In genomic region chr9:93061260-93061751, GRCh38 we compare ENCODE assay signal across 13 cellular contexts. TPM values are rescaled to one million over a fixed set of nuclear protein-coding genes. Genes with fewer than 3 reads are reported as not detected.
A peak's percentile ranks its signal among the peaks of the same experiment; 100 is the strongest.
DNase-seq lines count a peak whose midpoint lies in the region; ATAC-seq and TF ChIP-seq lines count a peak whose summit lies in the region.
"Had no signal": no experiment of that assay in that cellular context is flagged by ENCODE, and none has a peak within 500 bp of the region (broad histone marks: within the 10 kb centered on the region; RNA-seq: fewer than 3 reads in every experiment).

No MANE protein-coding gene starts in this region.

- H3K9me2 ChIP-seq in MM.1S (replicated peaks; ENCODE audit: insufficient read depth, low read length), result no peaks in the 10 kb centered on the region

- no peaks in the 10 kb centered on the region for H3K27me3 Mint-ChIP-seq in activated CD4-positive, alpha-beta T cell treated with anti-CD3 and anti-CD28 coated beads, Interleukin-2, amount 10 ng/mL, durations not matched to agents 7 days and 5 days
- no peaks in the 10 kb centered on the region for H3K27me3 Mint-ChIP-seq in central memory CD8-positive, alpha-beta T cell

- H3K9ac ChIP-seq in MM.1S (ENCODE audit: low read length), result peak overlapping the region; percentile 43

- peak overlapping the region; percentile 91 for H3K4me3 Mint-ChIP-seq in activated CD4-positive, alpha-beta T cell treated with anti-CD3 and anti-CD28 coated beads, Interleukin-2, amount 10 ng/mL, durations not matched to agents 7 days and 5 days
- H3K4me3 Mint-ChIP-seq in central memory CD8-positive, alpha-beta T cell, result peak overlapping the region; percentile 85

- H3K36me3 Mint-ChIP-seq in activated CD4-positive, alpha-beta T cell treated with anti-CD3 and anti-CD28 coated beads, Interleukin-2, amount 10 ng/mL, durations not matched to agents 7 days and 5 days (ENCODE audit: low read depth), result peaks cover 48% of the 10 kb centered on the region
- peaks cover 17% of the 10 kb centered on the region for H3K36me3 Mint-ChIP-seq in central memory CD8-positive, alpha-beta T cell (ENCODE audit: insufficient read depth)

- CTCF ChIA-PET in activated CD4-positive, alpha-beta T cell treated with anti-CD3 and anti-CD28 coated beads, Interleukin-2, amount 10 ng/mL, durations not matched to agents 7 days and 5 days (lab: Charles Lee), result interaction anchor here (1.1 to 1.7 kb wide), 2 partner anchors 14 to 70 kb away, joined by 3 to 6 read pairs; no protein-coding TSS in a partner anchor

- H4K20me1 ChIP-seq in MM.1S (ENCODE audit: insufficient read depth, low read length), result no peaks in the 10 kb centered on the region

- ATAC-seq in central memory CD8-positive, alpha-beta T cell (replicated peaks; ENCODE audit: extremely low read depth, poor library complexity, severe bottlenecking), result no peak

- peaks cover 50% of the 10 kb centered on the region for H3K4me1 ChIP-seq in MM.1S (ENCODE audit: low read length)
- peaks cover 55 to 97% (median 83%) of the 10 kb centered on the region in 6 donors for H3K4me1 ChIP-seq in spleen
- H3K4me1 ChIP-seq: prostate gland had no signal

- H3K4me3 ChIP-seq in MM.1S (ENCODE audit: low read length) (0 out of 2 replicates have a peak overlapping the region, but pooled peaks have one; percentile 8), spleen (peak overlapping the region in 2 of 8 donors; percentile 70 to 88)
- H3K4me3 ChIP-seq: prostate gland, suprapubic skin had no signal

- WGBS in spleen, 5 donors, result 72 to 88% (median 85%) methylated on average over 4 of the region's 4 CpGs

- peaks cover 44% of the 10 kb centered on the region for H3K79me2 ChIP-seq in MM.1S (ENCODE audit: low read length)

- H3K27ac Mint-ChIP-seq in activated CD4-positive, alpha-beta T cell treated with anti-CD3 and anti-CD28 coated beads, Interleukin-2, amount 10 ng/mL, durations not matched to agents 7 days and 5 days, result peak overlapping the region; percentile 98
- H3K27ac Mint-ChIP-seq in central memory CD8-positive, alpha-beta T cell (ENCODE audit: low read depth), result peak overlapping the region; percentile 81

- H3K27me3 ChIP-seq in MM.1S (replicated peaks; ENCODE audit: insufficient read depth, low read length), result no peaks in the 10 kb centered on the region
- H3K27me3 ChIP-seq in spleen (replicated peaks in 1 of 7), result no peaks in the 10 kb centered on the region
- H3K27me3 ChIP-seq: suprapubic skin had no signal

- H3K9me3 Mint-ChIP-seq in activated CD4-positive, alpha-beta T cell treated with anti-CD3 and anti-CD28 coated beads, Interleukin-2, amount 10 ng/mL, durations not matched to agents 7 days and 5 days, result no peaks in the 10 kb centered on the region
- no peaks in the 10 kb centered on the region for H3K9me3 Mint-ChIP-seq in central memory CD8-positive, alpha-beta T cell

- TF ChIP-seq CTCF in MM.1S (IDR thresholded peaks at IDR 0.05; ENCODE audit: low read length) (no peak), spleen (IDR thresholded peaks at IDR 0.05 in 8 of 11, conservative IDR thresholded peaks at IDR 0.05 in 3 of 11) (no peak)

- H3F3A ChIP-seq in MM.1S (ENCODE audit: insufficient read depth, low read length), result peaks cover 38% of the 10 kb centered on the region

- peaks cover 84% of the 10 kb centered on the region for H3K4me1 Mint-ChIP-seq in activated CD4-positive, alpha-beta T cell treated with anti-CD3 and anti-CD28 coated beads, Interleukin-2, amount 10 ng/mL, durations not matched to agents 7 days and 5 days
- H3K4me1 Mint-ChIP-seq in central memory CD8-positive, alpha-beta T cell, result peaks cover 74% of the 10 kb centered on the region

- DNase-seq in activated CD4-positive, alpha-beta T cell treated with anti-CD3 and anti-CD28 coated beads, Interleukin-2, amount 10 ng/mL, durations not matched to agents 7 days and 5 days, result no peak
- no peak for DNase-seq in activated CD4-positive, alpha-beta T cell treated with anti-CD3 and anti-CD28 coated beads for 48 hours
- DNase-seq in MM.1S (no peak), spleen (no peak), NCI-H1105 (lab: John Stamatoyannopoulos, UW) (no peak)
- no peak for DNase-seq in central memory CD8-positive, alpha-beta T cell (ENCODE audit: low spot score in 2 of 2)
- DNase-seq in effector CD8-positive, alpha-beta T cell (lab: John Stamatoyannopoulos, UW), result no peak
- no peak for DNase-seq in stimulated activated CD4-positive, alpha-beta T cell treated with anti-CD3 and anti-CD28 coated beads, Interleukin-4, amount 100 ng/mL, for 4 hours
- DNase-seq: NCI-H1436, NCI-H748 treated with DMSO at 0.1 percent for 48 hours had no signal

- 0 out of 2 replicates have a peak overlapping the region, but pooled peaks have one; percentile 51 for H2AFZ ChIP-seq in MM.1S (ENCODE audit: low read length)

- H3K27ac ChIP-seq in MM.1S (ENCODE audit: low read length), result peak overlapping the region; percentile 84
- peak overlapping the region; percentile 74 to 98 (median 93) for H3K27ac ChIP-seq in spleen
- H3K27ac ChIP-seq: prostate gland, suprapubic skin had no signal

- no peak for TF ChIP-seq POLR2A in spleen (IDR thresholded peaks at IDR 0.05)

- H3K36me3 ChIP-seq in MM.1S (replicated peaks; ENCODE audit: insufficient read depth, low read length), result no peaks in the 10 kb centered on the region
- peaks cover 0 to 24% (median 0%) of the 10 kb centered on the region in 6 donors for H3K36me3 ChIP-seq in spleen
- H3K36me3 ChIP-seq: prostate gland, suprapubic skin had no signal

- intact Hi-C loops in spleen (cut with DNase I; ENCODE audit: low total_unique reads), result no loop called here

- H3K9me3 ChIP-seq in MM.1S (replicated peaks; ENCODE audit: insufficient read depth, low read length) (no peaks in the 10 kb centered on the region), spleen (no peaks in the 10 kb centered on the region)
- H3K9me3 ChIP-seq: prostate gland, suprapubic skin had no signal

- peak overlapping the region; percentile 56 for H3K4me2 ChIP-seq in MM.1S (ENCODE audit: low read depth, low read length)

- POLR2A ChIA-PET in activated CD4-positive, alpha-beta T cell treated with anti-CD3 and anti-CD28 coated beads, Interleukin-2, amount 10 ng/mL, durations not matched to agents 7 days and 5 days (lab: Charles Lee), result no interaction called here

RNA-seq across cellular contexts. Expression of gene SUSD3, which starts 2.8 kb away (rescaled TPM):
- total RNA-seq in activated CD4-positive, alpha-beta T cell treated with anti-CD3 and anti-CD28 coated beads, Interleukin-2, amount 10 ng/mL, durations not matched to agents 7 days and 5 days, result 10 to 100 TPM; 81.1 to 85.8 TPM
- total RNA-seq in spleen, result 10 to 100 TPM; 27.6 to 54.8 (median 35.8) TPM
- polyA plus RNA-seq in spleen, result 10 to 100 TPM; 50.4 to 68.8 (median 57.4) TPM
- total RNA-seq: lung microvascular endothelial cell had no signal

RNA-seq across cellular contexts. Expression of gene CARD19, which starts 34.7 kb away (rescaled TPM):
- 10 to 100 TPM; 40.3 to 42.6 TPM for total RNA-seq in activated CD4-positive, alpha-beta T cell treated with anti-CD3 and anti-CD28 coated beads, Interleukin-2, amount 10 ng/mL, durations not matched to agents 7 days and 5 days
- 10 to 100 TPM; 32.8 to 78.8 (median 44.6) TPM for total RNA-seq in spleen
- 10 to 100 TPM; 21.7 to 38.9 (median 23.0) TPM for polyA plus RNA-seq in spleen
